In genomic region chr5:177497297-177498012, GRCh38 we compare ENCODE assay signal across 8 cellular contexts. TPM values are rescaled to one million over a fixed set of nuclear protein-coding genes. Genes with fewer than 3 reads are reported as not detected.
A peak's percentile ranks its signal among the peaks of the same experiment; 100 is the strongest.
DNase-seq lines count a peak whose midpoint lies in the region; ATAC-seq lines count a peak whose summit lies in the region.

TSS of gene PDLIM7 (minus strand) at chr5:177497604. CDS start at chr5:177496512, 1,092 bp downstream.

- H4K20me1 ChIP-seq in BLaER1: peaks cover 63% of the 10 kb centered on the region

- no peaks in the 10 kb centered on the region for H3K9me3 ChIP-seq in BLaER1

- H3K4me2 ChIP-seq in BLaER1: peak within 1 kb of the TSS; percentile 98

- H3K4me3 ChIP-seq in BLaER1: peak within 1 kb of the TSS; percentile 85

- peak within 1 kb of the TSS; percentile 85 for H3K9ac ChIP-seq in BLaER1

- peaks cover 39% of the 10 kb centered on the region for H3K4me1 Mint-ChIP-seq in activated CD4-positive, alpha-beta T cell treated with anti-CD3 and anti-CD28 coated beads, Interleukin-2, amount 10 ng/mL, durations not matched to agents 24 days and 14 days

- DNase-seq in NCI-H526 treated with DMSO at 0.1 percent for 48 hours (lab: John Stamatoyannopoulos, UW) (peak; percentile 87), cortex of kidney (lab: John Stamatoyannopoulos, UW) (peak; percentile 78), left lobe of liver (ENCODE audit: low spot score) (peak; percentile 96)
- peak; percentile 98 for DNase-seq in activated CD4-positive, alpha-beta T cell treated with anti-CD3 and anti-CD28 coated beads, Interleukin-2, amount 10 ng/mL, durations not matched to agents 24 days and 14 days
- peak; percentile 88 for DNase-seq in stimulated activated CD4-positive, alpha-beta T cell treated with anti-CD3 and anti-CD28 coated beads, Interleukin-2, amount 100 ng/mL, for 4 hours (ENCODE audit: low read depth)

- H3K36me3 Mint-ChIP-seq in activated CD4-positive, alpha-beta T cell treated with anti-CD3 and anti-CD28 coated beads, Interleukin-2, amount 10 ng/mL, durations not matched to agents 24 days and 14 days (ENCODE audit: low read depth): peaks cover 8% of the 10 kb centered on the region

- intact Hi-C loops in activated CD4-positive, alpha-beta T cell treated with anti-CD3 and anti-CD28 coated beads, Interleukin-2, amount 10 ng/mL, durations not matched to agents 24 days and 14 days (cut with micrococcal nuclease): loop anchor here (1.0 to 2.0 kb wide), 7 partner anchors 19 to 363 kb away; partner anchors contain the start of gene GRK6

- H3K27ac Mint-ChIP-seq in activated CD4-positive, alpha-beta T cell treated with anti-CD3 and anti-CD28 coated beads, Interleukin-2, amount 10 ng/mL, durations not matched to agents 24 days and 14 days: peak within 1 kb of the TSS; percentile 78

- peaks cover 21% of the 10 kb centered on the region for H3K27me3 Mint-ChIP-seq in activated CD4-positive, alpha-beta T cell treated with anti-CD3 and anti-CD28 coated beads, Interleukin-2, amount 10 ng/mL, durations not matched to agents 24 days and 14 days

- H3K4me3 Mint-ChIP-seq in activated CD4-positive, alpha-beta T cell treated with anti-CD3 and anti-CD28 coated beads, Interleukin-2, amount 10 ng/mL, durations not matched to agents 24 days and 14 days: peak within 1 kb of the TSS; percentile 89

- peak; percentile 85 for ATAC-seq in GM19324 (IDR thresholded peaks at IDR 0.05; ENCODE audit: low FRiP score, unreplicated experiment)
- ATAC-seq in HG03469 (IDR thresholded peaks at IDR 0.05; ENCODE audit: unreplicated experiment): peak; percentile 69
- ATAC-seq in left lobe of liver: peak; percentile 93

- no peaks in the 10 kb centered on the region for H3K27me3 ChIP-seq in BLaER1

- H3K4me1 ChIP-seq in BLaER1: peaks cover 89% of the 10 kb centered on the region

- peaks cover 16% of the 10 kb centered on the region for H3K36me3 ChIP-seq in BLaER1

- H3K9me3 Mint-ChIP-seq in activated CD4-positive, alpha-beta T cell treated with anti-CD3 and anti-CD28 coated beads, Interleukin-2, amount 10 ng/mL, durations not matched to agents 24 days and 14 days: no peaks in the 10 kb centered on the region

- H3K27ac ChIP-seq in BLaER1: peak within 1 kb of the TSS; percentile 84

RNA-seq across cellular contexts. Expression of gene PDLIM7, which starts in this region (rescaled TPM):
- 64.9 and 65.3 TPM in 2 replicates for total RNA-seq in activated CD4-positive, alpha-beta T cell treated with anti-CD3 and anti-CD28 coated beads, Interleukin-2, amount 10 ng/mL, durations not matched to agents 24 days and 14 days
- 5.3 TPM for total RNA-seq in left lobe of liver

Comparison
In these comparisons a context has a peak if more than half of its experiments do, and no peak if none do; other contexts are left out.
1. Peak in every context shown above with its lines: DNase-seq, ATAC-seq, H3K4me3 ChIP-seq and H3K27ac ChIP-seq.
2. RNA of gene PDLIM7 (total RNA-seq): 64.9 to 65.3 TPM in activated CD4-positive, alpha-beta T cell treated with anti-CD3 and anti-CD28 coated beads, Interleukin-2, amount 10 ng/mL, durations not matched to agents 24 days and 14 days; 5.3 TPM in left lobe of liver (single experiment); every median in the first group is over 10 times any median in the second.